1 cellular context compared by ENCODE assay signal in genomic region chr6:136235233-136235564, GRCh38.
TF ChIP-seq lines count a peak whose summit lies in the region.

No MANE protein-coding gene starts in this region.

TF ChIP-seq in GM23338, 12 proteins besides CTCF, POLR2A, EP300 and RAD21 (continued from another document):
- TF ChIP-seq REST (IDR thresholded peaks at IDR 0.05; ENCODE audit: unreplicated experiment) = no peak
- TF ChIP-seq EZH2 (IDR thresholded peaks at IDR 0.05; ENCODE audit: low read depth, unreplicated experiment) = no peak
- TF ChIP-seq ZNF114 (CRISPR knock-in tag; IDR thresholded peaks at IDR 0.05) = no peak
- TF ChIP-seq ZNF331 (CRISPR knock-in tag; IDR thresholded peaks at IDR 0.05; ENCODE audit: low read depth) = no peak
- TF ChIP-seq NANOG (IDR thresholded peaks at IDR 0.05; ENCODE audit: borderline replicate concordance) = no peak
- TF ChIP-seq CREB1 (CRISPR knock-in tag; IDR thresholded peaks at IDR 0.05; ENCODE audit: low read depth) = no peak
- TF ChIP-seq STAT1 (IDR thresholded peaks at IDR 0.05; ENCODE audit: unreplicated experiment) = no peak
- TF ChIP-seq JUNB (IDR thresholded peaks at IDR 0.05; ENCODE audit: unreplicated experiment) = no peak
- TF ChIP-seq EZH2phosphoT487 (IDR thresholded peaks at IDR 0.05; ENCODE audit: unreplicated experiment) = no peak
